8 cellular contexts compared by ENCODE assay signal in genomic region chr3:129399145-129399894, GRCh38. TPM values are rescaled to one million over a fixed set of nuclear protein-coding genes. Genes with fewer than 3 reads are reported as not detected.
A peak's percentile ranks its signal among the peaks of the same experiment; 100 is the strongest.
DNase-seq lines count a peak whose midpoint lies in the region; ATAC-seq and TF ChIP-seq lines count a peak whose summit lies in the region.

No MANE protein-coding gene starts in this region.

- peak in 1 of 2 donors; percentile 20 for TF ChIP-seq POLR2A in uterus (IDR thresholded peaks at IDR 0.05)

- H3K27me3 ChIP-seq in right atrium auricular region, result no peaks in the 10 kb centered on the region
- no peaks in the 10 kb centered on the region for H3K27me3 ChIP-seq in psoas muscle (ENCODE audit: insufficient read depth in 3 of 3, low read length in 2 of 3)
- H3K27me3 ChIP-seq in uterus, result no peaks in the 10 kb centered on the region

- no peaks in the 10 kb centered on the region for H3K36me3 ChIP-seq in right atrium auricular region
- peaks cover 0 to 14% of the 10 kb centered on the region in 2 donors for H3K36me3 ChIP-seq in psoas muscle (ENCODE audit: insufficient read depth in 1 of 2, low read depth in 1 of 2)
- no peaks in the 10 kb centered on the region for H3K36me3 ChIP-seq in uterus

- TF ChIP-seq CTCF in GM13976 (IDR thresholded peaks at IDR 0.05; ENCODE audit: borderline replicate concordance, control extremely low read depth, extremely low read depth, insufficient read depth, missing control alignments), result peak; percentile 79
- peak; percentile 57 to 82 for TF ChIP-seq CTCF in right atrium auricular region (IDR thresholded peaks at IDR 0.05)
- TF ChIP-seq CTCF in psoas muscle (IDR thresholded peaks at IDR 0.05), result peak; percentile 91
- peak; percentile 64 to 93 (median 80) for TF ChIP-seq CTCF in uterus (IDR thresholded peaks at IDR 0.05)

- WGBS in psoas muscle, 3 donors, result 0% methylated on average over 25 of the region's 25 CpGs

- peak; percentile 81 for ATAC-seq in HG02852 (IDR thresholded peaks at IDR 0.05; ENCODE audit: unreplicated experiment)
- peak; percentile 92 to 98 (median 94) for ATAC-seq in psoas muscle

- in situ Hi-C loops in GM13976 (cut with MboI; ENCODE audit: low sequenced_read_pairs, unreplicated experiment), result no loop called here

- H3K9me3 ChIP-seq in right atrium auricular region (no peaks in the 10 kb centered on the region), psoas muscle (no peaks in the 10 kb centered on the region), uterus (no peaks in the 10 kb centered on the region)

- H3K4me3 ChIP-seq in right atrium auricular region (peak overlapping the region; percentile 76 to 95), psoas muscle (peak overlapping the region; percentile 92), uterus (peak overlapping the region; percentile 72 to 87)

- intact Hi-C loops in psoas muscle (cut with DNase I), result no loop called here
- intact Hi-C loops in uterus (cut with DNase I; ENCODE audit: low total_unique reads), result no loop called here

- DNase-seq in GM13976 (ENCODE audit: low spot score), result peak; percentile 86
- peak; percentile 93 for DNase-seq in NCI-H1436 treated with DMSO at 0.1 percent for 48 hours (lab: John Stamatoyannopoulos, UW)
- peak; percentile 38 to 87 (median 71) for DNase-seq in T-helper 1 cell
- peak in 56 of 58 donors; percentile 31 to 94 (median 76) for DNase-seq in anterior cingulate cortex (lab: John Stamatoyannopoulos, UW)
- peak; percentile 88 for DNase-seq in right atrium auricular region (ENCODE audit: low spot score)
- peak; percentile 71 to 79 for DNase-seq in psoas muscle
- peak; percentile 80 to 91 for DNase-seq in uterus

- H3K27ac ChIP-seq in right atrium auricular region (peak overlapping the region; percentile 91 to 93), psoas muscle (peak overlapping the region; percentile 94), uterus (peak overlapping the region; percentile 87 to 93)

- H3K4me1 ChIP-seq in right atrium auricular region (peaks cover 0 to 35% of the 10 kb centered on the region in 2 donors), psoas muscle (peaks cover 12% of the 10 kb centered on the region), uterus (no peaks in the 10 kb centered on the region)

RNA-seq across cellular contexts. Expression of gene EFCAB12, which starts 29.1 kb away (rescaled TPM):
- total RNA-seq in right atrium auricular region, result under 1 TPM in 1 of 2 donors, not detected in 1; 0.28 TPM
- not detected for total RNA-seq in psoas muscle
- under 1 TPM in 2 of 3 donors, not detected in 1; 0.04 to 0.30 TPM for polyA plus RNA-seq in psoas muscle
- under 1 TPM in 3 of 4 donors, not detected in 1; under 0.01 to 0.76 (median 0.41) TPM for total RNA-seq in uterus

RNA-seq across cellular contexts. Expression of gene MBD4, which starts 40.4 kb away (rescaled TPM):
- total RNA-seq in right atrium auricular region, result 10 to 100 TPM; 17.8 to 26.4 TPM
- total RNA-seq in psoas muscle, result 10 to 100 TPM; 16.0 to 23.1 (median 19.9) TPM
- 10 to 100 TPM; 17.9 to 30.4 (median 18.1) TPM for polyA plus RNA-seq in psoas muscle
- total RNA-seq in uterus, result 10 to 100 TPM; 13.8 to 36.2 (median 20.4) TPM

RNA-seq across cellular contexts. Expression of gene IFT122, which starts 40.7 kb away (rescaled TPM):
- total RNA-seq in right atrium auricular region (10 to 100 TPM; 18.5 to 36.9 TPM), psoas muscle (1 to 10 TPM; 4.5 to 7.3 (median 5.7) TPM), uterus (10 to 100 TPM in 3 of 4 donors, 1 to 10 TPM in 1; 4.1 to 70.2 (median 38.6) TPM)
- polyA plus RNA-seq in psoas muscle, result 1 to 10 TPM; 2.3 to 4.3 (median 3.2) TPM

Comparison
In these comparisons a context has a peak if more than half of its experiments do, and no peak if none do; other contexts are left out.
1. Peak in every context shown above with its lines: DNase-seq, ATAC-seq, H3K4me3 ChIP-seq and H3K27ac ChIP-seq.